Comparison of ENCODE assay signal across 21 cellular contexts in genomic region chr18:70365361-70365760, GRCh38.
DNase-seq lines count a peak whose midpoint lies in the region; ATAC-seq and TF ChIP-seq lines count a peak whose summit lies in the region.
"Had no signal": no experiment of that assay in that cellular context is flagged by ENCODE, and none has a peak within 500 bp of the region (broad histone marks: within the 10 kb centered on the region; RNA-seq: fewer than 3 reads in every experiment).

No MANE protein-coding gene starts in this region.

- DNase-seq in HCT116 (ENCODE audit: low read depth, low spot score) (no peak), RWPE2 (ENCODE audit: low spot score) (no peak), SW480 (ENCODE audit: low spot score) (no peak), Calu3 (no peak), DMS53 treated with DMSO at 0.1 percent for 48 hours (lab: John Stamatoyannopoulos, UW; ENCODE audit: unreplicated experiment) (no peak)
- no peak for DNase-seq in activated CD4-positive, CD25-positive, alpha-beta regulatory T cell treated with anti-CD3 and anti-CD28 coated beads, Interleukin-2, amount 50 U/mL, for 72 hours
- DNase-seq: CD4-positive, alpha-beta T cell; COR-L47; H7; NCI-H1694; NCI-H2081; NCI-H2171; NCI-H345; NCI-H524; NCI-H774; Peyer's patch; SJCRH30; T-helper 1 cell had no signal

- H4K20me1 ChIP-seq in HCT116 (ENCODE audit: insufficient read depth), result no peaks in the 10 kb centered on the region
- H4K20me1 ChIP-seq: BLaER1 had no signal

- no peak for ATAC-seq in HCT116
- no peak for ATAC-seq in RWPE2 (ENCODE audit: low read depth)

- TF ChIP-seq POLR2A in HCT116 (IDR thresholded peaks at IDR 0.05; ENCODE audit: borderline replicate concordance, extremely low read depth, insufficient read depth, insufficient read length), result no peak

- H3K27me3 ChIP-seq in HCT116 (ENCODE audit: insufficient read depth, low read length) (no peaks in the 10 kb centered on the region), RWPE2 (ENCODE audit: insufficient read depth, poor library complexity, severe bottlenecking) (no peaks in the 10 kb centered on the region), iPS-20b (ENCODE audit: insufficient read depth, low read length) (no peaks in the 10 kb centered on the region)
- H3K27me3 ChIP-seq: BLaER1, Peyer's patch, SJCRH30 had no signal

- H3K4me2 ChIP-seq in HCT116 (ENCODE audit: low read length), result peak overlapping the region; percentile 59
- H3K4me2 ChIP-seq: BLaER1 had no signal

- TF ChIP-seq CTCF in HCT116 (IDR thresholded peaks at IDR 0.05 in 2 of 3, conservative IDR thresholded peaks at IDR 0.05 in 1 of 3; ENCODE audit: borderline replicate concordance in 1 of 3, insufficient read depth in 1 of 3, low read depth in 2 of 3, low read length in 2 of 3) (no peak), RWPE2 (IDR thresholded peaks at IDR 0.05; ENCODE audit: poor library complexity, severe bottlenecking) (no peak), Calu3 (IDR thresholded peaks at IDR 0.05; ENCODE audit: unreplicated experiment) (no peak)

- H3K9ac ChIP-seq in HCT116 (ENCODE audit: low read length) (peak overlapping the region; percentile 57), iPS-20b (ENCODE audit: low read depth, low read length) (no peak overlapping the region)
- H3K9ac ChIP-seq: BLaER1 had no signal

- RAD21 ChIA-PET in HCT116 (lab: Charles Lee; ENCODE audit: low non-redundant PET in 1 of 2, low total read pairs in 2 of 2, uncharacterized antibody in 2 of 2, unreplicated experiment in 2 of 2), result interaction anchor here in 1 of 2 experiments (0.6 kb wide), 1 partner anchor 18 kb away, joined by 7 read pairs; no protein-coding TSS in a partner anchor

- H2AFZ ChIP-seq in HCT116 (ENCODE audit: low read depth, low read length, poor library complexity, severe bottlenecking), result no peak overlapping the region

- peaks cover 4% of the 10 kb centered on the region for H3K9me3 Mint-ChIP-seq in Calu3 (ENCODE audit: low read depth, unreplicated experiment)
- H3K9me3 Mint-ChIP-seq: CD4-positive, alpha-beta T cell had no signal

- no peaks in the 10 kb centered on the region for H3K9me3 ChIP-seq in HCT116 (ENCODE audit: control insufficient read depth in 1 of 2, insufficient read depth in 1 of 2, low read depth in 1 of 2, low read length in 2 of 2)
- no peaks in the 10 kb centered on the region for H3K9me3 ChIP-seq in RWPE2 (ENCODE audit: severe bottlenecking)
- H3K9me3 ChIP-seq in iPS-20b (ENCODE audit: insufficient read depth, low read depth, low read length), result no peaks in the 10 kb centered on the region
- H3K9me3 ChIP-seq: BLaER1, Peyer's patch, SJCRH30 had no signal

- H3K4me3 ChIP-seq in HCT116 (replicated peaks in 1 of 2; ENCODE audit: low read depth in 1 of 2, low read length in 2 of 2), result no peak overlapping the region
- H3K4me3 ChIP-seq in RWPE2 (ENCODE audit: severe bottlenecking), result no peak overlapping the region
- H3K4me3 ChIP-seq in iPS-20b (ENCODE audit: low read length), result no peak overlapping the region
- H3K4me3 ChIP-seq: BLaER1, Peyer's patch, SJCRH30 had no signal

- H3K36me3 Mint-ChIP-seq in Calu3 (ENCODE audit: insufficient read depth, unreplicated experiment), result no peaks in the 10 kb centered on the region
- H3K36me3 Mint-ChIP-seq: IgD-negative memory B cell had no signal

- no peaks in the 10 kb centered on the region for H3K9me2 ChIP-seq in HCT116 (ENCODE audit: insufficient read depth)

- H3K36me3 ChIP-seq in HCT116 (ENCODE audit: control insufficient read depth in 1 of 2, insufficient read depth in 2 of 2, low read length in 2 of 2), result no peaks in the 10 kb centered on the region
- no peaks in the 10 kb centered on the region for H3K36me3 ChIP-seq in RWPE2 (ENCODE audit: low read depth)
- no peaks in the 10 kb centered on the region for H3K36me3 ChIP-seq in iPS-20b (ENCODE audit: insufficient read depth, low read depth, low read length)
- H3K36me3 ChIP-seq: BLaER1, Peyer's patch, SJCRH30 had no signal

- no peaks in the 10 kb centered on the region for H3K27me3 Mint-ChIP-seq in Calu3 (ENCODE audit: unreplicated experiment)

- no peak for TF ChIP-seq RAD21 in HCT116 (IDR thresholded peaks at IDR 0.05; ENCODE audit: low read depth)

- peaks cover 36% of the 10 kb centered on the region for H3K4me1 Mint-ChIP-seq in Calu3 (ENCODE audit: low read depth, unreplicated experiment)
- H3K4me1 Mint-ChIP-seq: IgD-negative memory B cell had no signal

- no peak overlapping the region for H3K27ac Mint-ChIP-seq in Calu3 (ENCODE audit: unreplicated experiment)
- H3K27ac Mint-ChIP-seq: CD4-positive, alpha-beta T cell; IgD-negative memory B cell had no signal

- peaks cover 89 to 99% of the 10 kb centered on the region in 2 experiments for H3K4me1 ChIP-seq in HCT116 (ENCODE audit: control insufficient read depth in 1 of 2, insufficient read depth in 2 of 2, low read length in 2 of 2)
- H3K4me1 ChIP-seq in RWPE2 (ENCODE audit: insufficient read depth, poor library complexity, severe bottlenecking), result peaks cover 16% of the 10 kb centered on the region
- H3K4me1 ChIP-seq in iPS-20b (ENCODE audit: insufficient read depth, low read length), result peaks cover 20% of the 10 kb centered on the region
- H3K4me1 ChIP-seq: BLaER1 had no signal

- intact Hi-C loops in HCT116 (cut with micrococcal nuclease) (loop anchor here (2.0 kb wide), 1 partner anchor 79 kb away; no protein-coding TSS in a partner anchor), Calu3 (cut with micrococcal nuclease; ENCODE audit: unreplicated experiment) (no loop called here)

- POLR2A ChIA-PET in HCT116 (lab: Charles Lee), result no interaction called here

- BruUV-seq in HCT116 (replicated peaks; lab: Mats Ljungman, UMichigan) (no TSS peak), Calu3 (replicated peaks; lab: Mats Ljungman, UMichigan) (no TSS peak)

- H3K79me2 ChIP-seq in HCT116 (ENCODE audit: insufficient read depth, low read length), result no peaks in the 10 kb centered on the region

- peak overlapping the region; percentile 97 for H3K27ac ChIP-seq in HCT116 (ENCODE audit: low read depth, low read length)
- H3K27ac ChIP-seq in RWPE2 (ENCODE audit: poor library complexity, severe bottlenecking), result peak overlapping the region; percentile 19
- H3K27ac ChIP-seq in iPS-20b (ENCODE audit: low read length), result peak overlapping the region; percentile 5
- H3K27ac ChIP-seq: BLaER1, SJCRH30 had no signal

- H3K4me3 Mint-ChIP-seq in Calu3 (ENCODE audit: low read depth, unreplicated experiment), result no peak overlapping the region
- H3K4me3 Mint-ChIP-seq: CD4-positive, alpha-beta T cell; IgD-negative memory B cell had no signal

- CTCF ChIA-PET in HCT116 (lab: Charles Lee) (no interaction called here), Calu3 (lab: Charles Lee) (no interaction called here)

TF ChIP-seq in HCT116, 20 proteins besides CTCF, POLR2A, EP300 and RAD21:
- TF ChIP-seq POLR2AphosphoS5 (IDR thresholded peaks at IDR 0.05; ENCODE audit: low read depth, low read length), result no peak
- TF ChIP-seq JUND (IDR thresholded peaks at IDR 0.05), result no peak
- no peak for TF ChIP-seq SRF (IDR thresholded peaks at IDR 0.05; ENCODE audit: low read depth)
- TF ChIP-seq CBX3 (IDR thresholded peaks at IDR 0.05; ENCODE audit: low read depth), result no peak
- no peak for TF ChIP-seq SIN3A (IDR thresholded peaks at IDR 0.05; ENCODE audit: low read depth)
- no peak for TF ChIP-seq EZH2 (IDR thresholded peaks at IDR 0.05)
- TF ChIP-seq CEBPB (IDR thresholded peaks at IDR 0.05; ENCODE audit: low read depth), result no peak
- no peak for TF ChIP-seq ZNF274 (IDR thresholded peaks at IDR 0.05; ENCODE audit: low read depth, low read length)
- no peak for TF ChIP-seq FOSL1 (IDR thresholded peaks at IDR 0.05; ENCODE audit: low read depth)
- no peak for TF ChIP-seq ELF1 (IDR thresholded peaks at IDR 0.05; ENCODE audit: borderline replicate concordance, low read depth)
- TF ChIP-seq ATF3 (IDR thresholded peaks at IDR 0.05), result no peak
- no peak for TF ChIP-seq ZBTB33 (IDR thresholded peaks at IDR 0.05; ENCODE audit: extremely low read depth, insufficient replicate concordance, low read length)
- no peak for TF ChIP-seq MAX (IDR thresholded peaks at IDR 0.05)
- no peak for TF ChIP-seq YY1 (IDR thresholded peaks at IDR 0.05; ENCODE audit: extremely low read depth, insufficient replicate concordance, low read depth, low read length)
- TF ChIP-seq ZFX (IDR thresholded peaks at IDR 0.05), result no peak

Comparison
In these comparisons a context has a peak if more than half of its experiments do, and no peak if none do; other contexts are left out.
1. H3K27ac ChIP-seq: peak in every context shown above with its lines; median percentile 97 in HCT116; 19 in RWPE2; 5 in iPS-20b.